Comparison of ENCODE assay signal across 8 cellular contexts in genomic region chr17:7261377-7262191, GRCh38. TPM values are rescaled to one million over a fixed set of nuclear protein-coding genes. Genes with fewer than 3 reads are reported as not detected.
DNase-seq lines count a peak whose midpoint lies in the region; ATAC-seq and TF ChIP-seq lines count a peak whose summit lies in the region.

No MANE protein-coding gene starts in this region.

- ATAC-seq in right lobe of liver: peak; percentile 2 to 29 (median 10)
- no peak for ATAC-seq in GM19463 (IDR thresholded peaks at IDR 0.05; ENCODE audit: unreplicated experiment)

- H3K27ac ChIP-seq in right lobe of liver: peak overlapping the region; percentile 96 to 99 (median 98)
- peak overlapping the region; percentile 25 for H3K27ac ChIP-seq in thymus (ENCODE audit: low read depth)
- no peak overlapping the region for H3K27ac ChIP-seq in SJCRH30

- H3K4me3 ChIP-seq in cardiac fibroblast (replicated peaks in 1 of 2; ENCODE audit: low read depth in 2 of 2, low read length in 2 of 2) (peak overlapping the region; percentile 35 to 36), right lobe of liver (peak overlapping the region; percentile 64 to 73 (median 66)), thymus (ENCODE audit: low read length) (peak overlapping the region; percentile 45), SJCRH30 (no peak overlapping the region)

- H3K27me3 ChIP-seq in right lobe of liver: no peaks in the 10 kb centered on the region
- peaks cover 39% of the 10 kb centered on the region for H3K27me3 ChIP-seq in thymus (ENCODE audit: control insufficient read depth, insufficient read depth)
- no peaks in the 10 kb centered on the region for H3K27me3 ChIP-seq in SJCRH30

- H3K4me1 ChIP-seq in right lobe of liver: peaks cover 0 to 50% (median 13%) of the 10 kb centered on the region in 4 donors
- peaks cover 15% of the 10 kb centered on the region for H3K4me1 ChIP-seq in thymus (ENCODE audit: control insufficient read depth, insufficient read depth, low read length)
- no peaks in the 10 kb centered on the region for H3K4me1 ChIP-seq in SJCRH30

- peaks cover 0 to 10% (median 3%) of the 10 kb centered on the region in 4 donors for H3K36me3 ChIP-seq in right lobe of liver
- H3K36me3 ChIP-seq in thymus (ENCODE audit: control insufficient read depth, insufficient read depth): peaks cover 30% of the 10 kb centered on the region
- peaks cover 4% of the 10 kb centered on the region for H3K36me3 ChIP-seq in SJCRH30

- peak; percentile 38 for DNase-seq in stimulated activated CD4-positive, alpha-beta T cell treated with anti-CD3 and anti-CD28 coated beads, Interleukin-15, amount 100 ng/mL, for 24 hours
- DNase-seq in stimulated activated CD4-positive, alpha-beta T cell treated with anti-CD3 and anti-CD28 coated beads, Interleukin-1b, Interleukin-23, amount 100 ng/mL, for 48 hours: no peak
- DNase-seq in cardiac fibroblast (ENCODE audit: low read depth in 2 of 2): no peak
- peak in 1 of 3 donors; percentile 42 for DNase-seq in right lobe of liver
- no peak for DNase-seq in effector CD8-positive, alpha-beta T cell (lab: John Stamatoyannopoulos, UW)
- DNase-seq in SJCRH30: no peak

- intact Hi-C loops in right lobe of liver (cut with DNase I): no loop called here

- 20% methylated on average over 2 of the region's 72 CpGs for WGBS in right lobe of liver (ENCODE audit: insufficient coverage, low coverage, low lambda C conversion rate, missing lambda C conversion rate)
- 9% methylated on average over 72 of the region's 72 CpGs for WGBS in thymus

- TF ChIP-seq POLR2A in right lobe of liver (IDR thresholded peaks at IDR 0.05): no peak

- TF ChIP-seq CTCF in cardiac fibroblast (IDR thresholded peaks at IDR 0.05; ENCODE audit: low read depth, low read length): no peak
- TF ChIP-seq CTCF in right lobe of liver (IDR thresholded peaks at IDR 0.05): no peak

- H3K9me3 ChIP-seq in right lobe of liver: no peaks in the 10 kb centered on the region
- no peaks in the 10 kb centered on the region for H3K9me3 ChIP-seq in thymus (ENCODE audit: control insufficient read depth)
- H3K9me3 ChIP-seq in SJCRH30 (replicated peaks): no peaks in the 10 kb centered on the region

RNA-seq across cellular contexts. Expression of gene CLDN7, which starts 0.7 kb away (rescaled TPM):
- 100 to 1,000 TPM in 1 of 6 experiments, 10 to 100 TPM in 4, 1 to 10 TPM in 1; 9.6 to 114 (median 23.3) TPM for total RNA-seq in right lobe of liver
- 34.9 TPM for polyA plus RNA-seq in thymus
- 0.25 and 0.34 TPM in 2 replicates for total RNA-seq in SJCRH30 (2014; rRNA removed; shearing (Covaris generic))

RNA-seq across cellular contexts. Expression of gene ELP5, which starts 9.6 kb away (rescaled TPM):
- 10 to 100 TPM; 14.2 to 29.6 (median 22.9) TPM for total RNA-seq in right lobe of liver
- 35.9 TPM for polyA plus RNA-seq in thymus
- 39.6 and 43.8 TPM in 2 replicates for total RNA-seq in SJCRH30 (2014; rRNA removed; shearing (Covaris generic))

RNA-seq across cellular contexts. Expression of gene CTDNEP1, which starts 10.1 kb away (rescaled TPM):
- total RNA-seq in right lobe of liver: 10 to 100 TPM; 25.9 to 34.6 (median 31.9) TPM
- 79.7 TPM for polyA plus RNA-seq in thymus
- 36.1 and 36.9 TPM in 2 replicates for total RNA-seq in SJCRH30 (2014; rRNA removed; shearing (Covaris generic))

RNA-seq across cellular contexts. Expression of gene GABARAP, which starts 19.3 kb away (rescaled TPM):
- 100 to 1,000 TPM; 238 to 330 (median 244) TPM for total RNA-seq in right lobe of liver
- 846 TPM for polyA plus RNA-seq in thymus
- 139 and 141 TPM in 2 replicates for total RNA-seq in SJCRH30 (2014; rRNA removed; shearing (Covaris generic))

RNA-seq across cellular contexts. Expression of gene SLC2A4, which starts 19.9 kb away (rescaled TPM):
- 1 to 10 TPM in 4 of 6 experiments, under 1 TPM in 2; 0.66 to 2.1 (median 1.4) TPM for total RNA-seq in right lobe of liver
- 1.2 TPM for polyA plus RNA-seq in thymus
- 1.3 and 1.5 TPM in 2 replicates for total RNA-seq in SJCRH30 (2014; rRNA removed; shearing (Covaris generic))
